Comparison of ENCODE assay signal across 1 cellular context in genomic region chr3:16589867-16590624, GRCh38.
TF ChIP-seq lines count a peak whose summit lies in the region.

No MANE protein-coding gene starts in this region.

TF ChIP-seq in GM12878, 131 proteins besides CTCF, POLR2A, EP300 and RAD21 (continued from another document and continues in another):
- TF ChIP-seq SKIL (IDR thresholded peaks at IDR 0.05; ENCODE audit: low read depth, poor library complexity, severe bottlenecking) (peak; percentile 96), CUX1 (IDR thresholded peaks at IDR 0.05; ENCODE audit: insufficient replicate concordance, low read depth, low read length) (no peak), YY1 (IDR thresholded peaks at IDR 0.05; ENCODE audit: low read depth, low read length) (no peak), RUNX3 (IDR thresholded peaks at IDR 0.05; ENCODE audit: low read length) (peak; percentile 99), NFIC (IDR thresholded peaks at IDR 0.05; ENCODE audit: low read depth, low read length) (peak; percentile 99), ZNF207 (IDR thresholded peaks at IDR 0.05; ENCODE audit: borderline replicate concordance) (no peak), RCOR1 (conservative IDR thresholded peaks at IDR 0.05; ENCODE audit: low read depth, low read length) (peak; percentile 74; the same call in 1 of the 2 replicates), TCF7 (IDR thresholded peaks at IDR 0.05; ENCODE audit: borderline replicate concordance) (peak; percentile 88), PAX5 (IDR thresholded peaks at IDR 0.05; ENCODE audit: borderline replicate concordance, low read depth, low read length) (peak; percentile 66), SPI1 (IDR thresholded peaks at IDR 0.05; ENCODE audit: borderline replicate concordance, insufficient read depth, low read depth, low read length) (peak; percentile 90), JUND (IDR thresholded peaks at IDR 0.05; ENCODE audit: low read depth, low read length) (peak; percentile 86), JUNB (IDR thresholded peaks at IDR 0.05) (peak; percentile 96), E4F1 (IDR thresholded peaks at IDR 0.05; ENCODE audit: borderline replicate concordance, partially characterized antibody) (no peak), RFX5 (IDR thresholded peaks at IDR 0.05; ENCODE audit: low read depth, low read length) (no peak), ZNF274 (IDR thresholded peaks at IDR 0.05; ENCODE audit: insufficient read depth, insufficient read length) (no peak), ZNF217 (IDR thresholded peaks at IDR 0.05) (peak; percentile 97), CHD2 (IDR thresholded peaks at IDR 0.05; ENCODE audit: borderline replicate concordance, low read depth, low read length) (peak; percentile 37; the same call in 1 of the 2 replicates), RELB (IDR thresholded peaks at IDR 0.05; ENCODE audit: low read depth) (peak; percentile 83), MTA3 (IDR thresholded peaks at IDR 0.05; ENCODE audit: borderline replicate concordance, low read length) (peak; percentile 81; the same call in 1 of the 2 replicates), YBX1 (IDR thresholded peaks at IDR 0.05) (no peak), MEF2B (IDR thresholded peaks at IDR 0.05; ENCODE audit: partially characterized antibody, poor library complexity, severe bottlenecking) (peak; percentile 82), SMC3 (IDR thresholded peaks at IDR 0.05; ENCODE audit: borderline replicate concordance, low read length) (no peak), ZNF622 (IDR thresholded peaks at IDR 0.05) (no peak), SUPT20H (IDR thresholded peaks at IDR 0.05; ENCODE audit: borderline replicate concordance, control insufficient read depth, low read depth, low read length) (no peak), ZZZ3 (IDR thresholded peaks at IDR 0.05; ENCODE audit: control insufficient read depth, insufficient read length, low read depth) (no peak), ZBTB4 (CRISPR knock-in tag; IDR thresholded peaks at IDR 0.05) (no peak), SP1 (IDR thresholded peaks at IDR 0.05; ENCODE audit: low read depth, low read length) (no peak), PKNOX1 (IDR thresholded peaks at IDR 0.05) (no peak), SUZ12 (IDR thresholded peaks at IDR 0.05; ENCODE audit: unreplicated experiment) (no peak), GATAD2B (conservative IDR thresholded peaks at IDR 0.05; ENCODE audit: low read depth) (0 out of 2 replicates have a peak, but pooled peaks have one; percentile 25), NR2C2 (IDR thresholded peaks at IDR 0.05; ENCODE audit: borderline replicate concordance, control insufficient read depth, insufficient read length, low read depth) (no peak), RAD51 (IDR thresholded peaks at IDR 0.05) (no peak), MXI1 (IDR thresholded peaks at IDR 0.05; ENCODE audit: low read depth, low read length) (no peak), TAF1 (IDR thresholded peaks at IDR 0.05; ENCODE audit: borderline replicate concordance, low read depth, low read length) (no peak), LARP7 (IDR thresholded peaks at IDR 0.05) (no peak), TCF12 (IDR thresholded peaks at IDR 0.05; ENCODE audit: low read depth, low read length) (no peak), POU2F2 (IDR thresholded peaks at IDR 0.05; ENCODE audit: borderline replicate concordance, low read depth, low read length) (peak; percentile 22; the same call in 1 of the 3 replicates), ATF7 (IDR thresholded peaks at IDR 0.05; ENCODE audit: low read depth) (peak; percentile 99), ZNF687 (IDR thresholded peaks at IDR 0.05) (no peak), ESRRA (IDR thresholded peaks at IDR 0.05; ENCODE audit: low read length) (no peak), NBN (IDR thresholded peaks at IDR 0.05) (peak; percentile 74; the same call in 1 of the 2 replicates), POLR2AphosphoS2 (IDR thresholded peaks at IDR 0.05; ENCODE audit: low read depth, low read length) (no peak), NFYA (IDR thresholded peaks at IDR 0.05; ENCODE audit: borderline replicate concordance, low read depth, low read length) (no peak)
